In the genomic region with DNA sequence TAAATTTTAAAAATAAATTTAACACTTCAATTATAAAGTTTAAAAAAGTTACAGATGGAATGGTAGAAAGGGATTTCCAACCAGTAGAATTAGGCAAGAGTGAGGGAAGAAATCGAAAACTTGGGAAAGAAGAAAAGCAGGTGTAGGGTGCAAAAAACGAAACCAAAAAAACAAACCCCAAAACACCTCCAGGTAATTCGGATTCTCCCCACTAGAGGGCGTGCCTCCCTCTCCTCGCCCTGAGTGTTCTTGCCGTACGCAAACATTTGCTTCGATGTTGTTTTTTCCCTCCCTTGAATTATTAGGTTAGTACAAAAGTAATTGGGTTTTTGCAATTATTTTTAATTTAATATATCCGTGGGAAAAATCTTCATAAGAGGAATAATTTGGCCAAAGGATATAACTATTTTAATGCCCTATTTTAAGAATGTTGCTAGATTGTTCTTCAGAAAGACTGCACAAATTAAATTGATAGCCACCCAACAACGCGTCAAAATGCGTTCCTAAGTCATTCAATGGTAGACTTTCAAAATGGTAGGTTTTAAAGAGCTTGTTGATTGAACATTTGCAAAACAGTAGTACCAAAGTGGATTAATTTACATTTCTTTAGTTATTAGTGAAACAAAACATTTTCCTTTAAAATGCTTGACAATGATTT, we compare ENCODE assay signal across 8 cellular contexts.
DNase-seq lines count a peak whose midpoint lies in the region; ATAC-seq lines count a peak whose summit lies in the region.

No MANE protein-coding gene starts in this region.

- H3K9me3 Mint-ChIP-seq in activated CD4-positive, alpha-beta memory T cell treated with anti-CD3 and anti-CD28 coated beads, Interleukin-2, amount 10 ng/mL, durations not matched to agents 7 days and 5 days, result peaks cover under 1% of the 10 kb centered on the region
- H3K9me3 Mint-ChIP-seq in effector memory CD8-positive, alpha-beta T cell, result no peaks in the 10 kb centered on the region

- no peaks in the 10 kb centered on the region for H3K27me3 Mint-ChIP-seq in activated CD4-positive, alpha-beta memory T cell treated with anti-CD3 and anti-CD28 coated beads, Interleukin-2, amount 10 ng/mL, durations not matched to agents 7 days and 5 days
- no peaks in the 10 kb centered on the region for H3K27me3 Mint-ChIP-seq in effector memory CD8-positive, alpha-beta T cell

- POLR2A ChIA-PET in activated CD4-positive, alpha-beta memory T cell treated with anti-CD3 and anti-CD28 coated beads, Interleukin-2, amount 10 ng/mL, durations not matched to agents 7 days and 5 days (lab: Charles Lee), result interaction anchor here (0.8 to 2.4 kb wide), 4 partner anchors 12 to 257 kb away, joined by 3 to 9 read pairs (median 4); a partner anchor contains a TSS

- CTCF ChIA-PET in activated CD4-positive, alpha-beta memory T cell treated with anti-CD3 and anti-CD28 coated beads, Interleukin-2, amount 10 ng/mL, durations not matched to agents 7 days and 5 days (lab: Charles Lee), result interaction anchor here (0.6 to 5.5 kb wide), 12 partner anchors 16 to 261 kb away, joined by 3 to 92 read pairs (median 8); a partner anchor contains a TSS

- peaks cover 48% of the 10 kb centered on the region for H3K4me1 Mint-ChIP-seq in activated CD4-positive, alpha-beta memory T cell treated with anti-CD3 and anti-CD28 coated beads, Interleukin-2, amount 10 ng/mL, durations not matched to agents 7 days and 5 days
- peaks cover 36 to 38% of the 10 kb centered on the region in 2 donors for H3K4me1 Mint-ChIP-seq in effector memory CD8-positive, alpha-beta T cell (ENCODE audit: low read depth in 2 of 2)

- no peak overlapping the region for H3K27ac Mint-ChIP-seq in activated CD4-positive, alpha-beta memory T cell treated with anti-CD3 and anti-CD28 coated beads, Interleukin-2, amount 10 ng/mL, durations not matched to agents 7 days and 5 days
- H3K27ac Mint-ChIP-seq in effector memory CD8-positive, alpha-beta T cell, result no peak overlapping the region

- H3K4me3 Mint-ChIP-seq in activated CD4-positive, alpha-beta memory T cell treated with anti-CD3 and anti-CD28 coated beads, Interleukin-2, amount 10 ng/mL, durations not matched to agents 7 days and 5 days, result peak overlapping the region; percentile 75
- peak overlapping the region; percentile 82 to 87 for H3K4me3 Mint-ChIP-seq in effector memory CD8-positive, alpha-beta T cell

- peak; percentile 86 for DNase-seq in activated gamma-delta T cell treated with Interleukin-2 at 50 U/mL for 16 hours
- no peak for DNase-seq in activated gamma-delta T cell (lab: John Stamatoyannopoulos, UW)
- peak; percentile 39 for DNase-seq in NCI-H345 treated with DMSO at 0.1 percent for 48 hours (lab: John Stamatoyannopoulos, UW; ENCODE audit: unreplicated experiment)
- DNase-seq in activated CD4-positive, alpha-beta memory T cell treated with anti-CD3 and anti-CD28 coated beads, Interleukin-2, amount 10 ng/mL, durations not matched to agents 7 days and 5 days, result peak; percentile 84
- peak; percentile 82 to 86 (median 84) for DNase-seq in effector memory CD8-positive, alpha-beta T cell
- peak; percentile 80 for DNase-seq in midbrain (lab: John Stamatoyannopoulos, UW)
- peak; percentile 41 to 66 for DNase-seq in stimulated activated CD8-positive, alpha-beta memory T cell treated with anti-CD3 and anti-CD28 coated beads, Interleukin-15, amount 100 ng/mL, for 4 hours (ENCODE audit: low read depth in 2 of 2)

- ATAC-seq in effector memory CD8-positive, alpha-beta T cell (replicated peaks), result no peak
- ATAC-seq in GM18907 (IDR thresholded peaks at IDR 0.05; ENCODE audit: unreplicated experiment), result no peak

- H3K36me3 Mint-ChIP-seq in activated CD4-positive, alpha-beta memory T cell treated with anti-CD3 and anti-CD28 coated beads, Interleukin-2, amount 10 ng/mL, durations not matched to agents 7 days and 5 days (ENCODE audit: low read depth), result no peaks in the 10 kb centered on the region
- peaks cover 49% of the 10 kb centered on the region for H3K36me3 Mint-ChIP-seq in effector memory CD8-positive, alpha-beta T cell (ENCODE audit: insufficient read depth)
